ENCODE assay signal across 18 cellular contexts in genomic region chr22:41347066-41347859, GRCh38. TPM values are rescaled to one million over a fixed set of nuclear protein-coding genes. Genes with fewer than 3 reads are reported as not detected.
DNase-seq lines count a peak whose midpoint lies in the region; ATAC-seq and TF ChIP-seq lines count a peak whose summit lies in the region.
"Had no signal": no experiment of that assay in that cellular context is flagged by ENCODE, and none has a peak within 500 bp of the region (broad histone marks: within the 10 kb centered on the region; RNA-seq: fewer than 3 reads in every experiment).

No MANE protein-coding gene starts in this region.

- H4K91ac ChIP-seq in neuronal stem cell (ENCODE audit: low read depth, low read length, poor library complexity), result no peak overlapping the region

- H3K18ac ChIP-seq in neuronal stem cell (ENCODE audit: low read length), result no peak overlapping the region

- DNase-seq in DMS 273 (lab: John Stamatoyannopoulos, UW; ENCODE audit: unreplicated experiment) (peak; percentile 20), DMS 273 treated with DMSO at 0.1 percent for 48 hours (lab: John Stamatoyannopoulos, UW) (no peak), MG63 (peak; percentile 69), neuronal stem cell (ENCODE audit: low spot score) (no peak), NCI-H1436 (lab: John Stamatoyannopoulos, UW) (no peak), omental fat pad (ENCODE audit: low spot score) (no peak)
- DNase-seq: CD4-positive, alpha-beta T cell; DND-41; GDM1; GOT3; KBM-7; NCI-H1436 treated with DMSO at 0.1 percent for 48 hours; NCI-H524 treated with DMSO at 0.1 percent for 48 hours had no signal

- no peak overlapping the region for H4K8ac ChIP-seq in neuronal stem cell (ENCODE audit: low read depth, low read length)

- no peak overlapping the region for H2AK5ac ChIP-seq in neuronal stem cell (ENCODE audit: low read depth, low read length)

- H3K79me1 ChIP-seq in neuronal stem cell (ENCODE audit: low read depth, low read length), result peaks cover 5% of the 10 kb centered on the region

- no peak overlapping the region for H2BK120ac ChIP-seq in neuronal stem cell (ENCODE audit: low read depth, low read length)

- H3K9me3 ChIP-seq in MG63 (no peaks in the 10 kb centered on the region), neuronal stem cell (replicated peaks in 1 of 2; ENCODE audit: control insufficient read depth in 2 of 2, insufficient read depth in 1 of 2, low read depth in 1 of 2, low read length in 2 of 2) (no peaks in the 10 kb centered on the region)
- H3K9me3 ChIP-seq: SJSA1 had no signal

- no peak overlapping the region for H2BK15ac ChIP-seq in neuronal stem cell (ENCODE audit: low read length)

- H3K4me1 ChIP-seq in neuronal stem cell (ENCODE audit: control insufficient read depth in 2 of 2, insufficient read depth in 1 of 2, low read depth in 1 of 2, low read length in 2 of 2), result no peaks in the 10 kb centered on the region

- no peak overlapping the region for H2AFZ ChIP-seq in neuronal stem cell (ENCODE audit: low read length)

- H3K4me2 ChIP-seq in neuronal stem cell (ENCODE audit: insufficient read depth, low read length, poor library complexity, severe bottlenecking), result no peak overlapping the region

- H3K27ac ChIP-seq in cingulate gyrus (ENCODE audit: low read depth, low read length) (peak overlapping the region; percentile 39), neuronal stem cell (replicated peaks; ENCODE audit: low read length) (no peak overlapping the region)
- H3K27ac ChIP-seq: 22Rv1, SJSA1 had no signal

- ATAC-seq in HG02870 (IDR thresholded peaks at IDR 0.05; ENCODE audit: unreplicated experiment) (no peak), omental fat pad (ENCODE audit: low FRiP score) (no peak)
- ATAC-seq: GM12878 had no signal

- no peak overlapping the region for H3K14ac ChIP-seq in neuronal stem cell (ENCODE audit: low read length)

- no peak overlapping the region for H3K4ac ChIP-seq in neuronal stem cell (ENCODE audit: low read length)

- H2BK5ac ChIP-seq in neuronal stem cell (ENCODE audit: low read length), result peak overlapping the region; percentile 67

- peaks cover 80% of the 10 kb centered on the region for H3K36me3 ChIP-seq in MG63
- H3K36me3 ChIP-seq in neuronal stem cell (replicated peaks in 1 of 2; ENCODE audit: control insufficient read depth in 2 of 2, insufficient read depth in 2 of 2, low read length in 2 of 2), result peaks cover 70 to 96% of the 10 kb centered on the region in 2 donors

- no CpG with 5 or more reads among the region's 18 CpGs for WGBS in neuronal stem cell (ENCODE audit: extremely low coverage in 2 of 2, insufficient read length in 2 of 2, insufficient replicate concordance in 1 of 2), 2 donors

- H3K9ac ChIP-seq in neuronal stem cell (ENCODE audit: low read depth, low read length, poor library complexity), result no peak overlapping the region

- no peak for TF ChIP-seq CTCF in omental fat pad (IDR thresholded peaks at IDR 0.05)

- no peak overlapping the region for H2BK12ac ChIP-seq in neuronal stem cell (ENCODE audit: low read length)

- no peaks in the 10 kb centered on the region for H3K27me3 ChIP-seq in MG63
- no peaks in the 10 kb centered on the region for H3K27me3 ChIP-seq in neuronal stem cell (ENCODE audit: control insufficient read depth in 3 of 3, insufficient read depth in 3 of 3, low read depth in 1 of 3, low read length in 3 of 3)
- H3K27me3 ChIP-seq: SJSA1 had no signal

- H3K23ac ChIP-seq in neuronal stem cell (ENCODE audit: low read depth, low read length, poor library complexity), result no peak overlapping the region

- H3K4me3 ChIP-seq in MG63 (no peak overlapping the region), neuronal stem cell (ENCODE audit: low read length in 2 of 2) (no peak overlapping the region)
- H3K4me3 ChIP-seq: GM12878, SJSA1 had no signal

RNA-seq across cellular contexts. Expression of gene TEF, which starts 34.5 kb away (rescaled TPM):
- 6.1 and 6.4 TPM in 2 replicates for total RNA-seq in MG63 (2014; rRNA removed; shearing (Covaris generic); ENCODE audit: low replicate concordance)
- 15.1 TPM for polyA plus RNA-seq in neuronal stem cell (2013, experiment 1 of 2)
- polyA plus RNA-seq in neuronal stem cell (2013, experiment 2 of 2), result 15.8 TPM
- 10 to 100 TPM; 11.6 to 25.5 (median 18.1) TPM for total RNA-seq in omental fat pad

RNA-seq across cellular contexts. Expression of gene ZC3H7B, which starts 45.9 kb away (rescaled TPM):
- 32.2 and 43.0 TPM in 2 replicates for total RNA-seq in MG63 (2014; rRNA removed; shearing (Covaris generic); ENCODE audit: low replicate concordance)
- polyA plus RNA-seq in neuronal stem cell (2013, experiment 1 of 2), result 38.6 TPM
- polyA plus RNA-seq in neuronal stem cell (2013, experiment 2 of 2), result 38.4 TPM
- 10 to 100 TPM; 32.9 to 39.4 (median 35.9) TPM for total RNA-seq in omental fat pad

Comparison
In these comparisons a context has a peak if more than half of its experiments do, and no peak if none do; other contexts are left out.
1. DNase-seq: peak in DMS 273 (single experiment) and MG63 (single experiment); none in DMS 273 treated with DMSO at 0.1 percent for 48 hours (single experiment), neuronal stem cell (single experiment), NCI-H1436 (single experiment) and omental fat pad (single experiment).